ENCODE assay signal across 22 cellular contexts in genomic region chr7:107751113-107751512, GRCh38. TPM values are rescaled to one million over a fixed set of nuclear protein-coding genes. Genes with fewer than 3 reads are reported as not detected.
"Had no signal": no experiment of that assay in that cellular context is flagged by ENCODE, and none has a peak within 500 bp of the region (broad histone marks: within the 10 kb centered on the region; RNA-seq: fewer than 3 reads in every experiment).

No MANE protein-coding gene starts in this region.

- H3K27ac ChIP-seq: breast epithelium, VCaP had no signal

- H3K9me3 ChIP-seq: breast epithelium had no signal

- H3K27me3 Mint-ChIP-seq: activated CD4-positive, alpha-beta T cell treated with anti-CD3 and anti-CD28 coated beads for 36 hours; activated naive CD4-positive, alpha-beta T cell treated with anti-CD3 and anti-CD28 coated beads, Interleukin-2, amount 50 U/mL, for 24 hours; activated T-cell treated with anti-CD3 and anti-CD28 coated beads, Interleukin-2, amount 50 U/mL, for 24 hours had no signal

- H3K4me1 ChIP-seq: breast epithelium had no signal

- H3K4me3 Mint-ChIP-seq: activated CD4-positive, alpha-beta T cell treated with anti-CD3 and anti-CD28 coated beads for 36 hours; activated CD8-positive, alpha-beta T cell treated with anti-CD3 and anti-CD28 coated beads, Interleukin-2, amount 10 ng/mL, durations not matched to agents 7 days and 5 days; activated naive CD4-positive, alpha-beta T cell treated with anti-CD3 and anti-CD28 coated beads, Interleukin-2, amount 50 U/mL, for 24 hours; activated T-cell treated with anti-CD3 and anti-CD28 coated beads, Interleukin-2, amount 50 U/mL, for 24 hours; activated T-helper 1 cell treated with anti-CD3 and anti-CD28 coated beads, Interleukin-12 subunit alpha, Interleukin-12 subunit beta, Interleukin-2, Interleukin-4 antibody, amounts not matched to agents 30 ng/mL and 10 ng/mL and 1 ng/mL, durations not matched to agents 14 hours and 24 hours and 36 hours had no signal

- ATAC-seq: activated CD4-positive, alpha-beta T cell treated with anti-CD3 and anti-CD28 coated beads for 36 hours; activated CD8-positive, alpha-beta T cell treated with anti-CD3 and anti-CD28 coated beads, Interleukin-2, amount 10 ng/mL, durations not matched to agents 7 days and 5 days had no signal

- DNase-seq: activated CD4-positive, alpha-beta T cell treated with anti-CD3 and anti-CD28 coated beads for 36 hours; activated CD4-positive, alpha-beta T cell treated with anti-CD3 and anti-CD28 coated beads, Interleukin-2, amount 50 U/mL, for 1 hour; activated CD8-positive, alpha-beta T cell treated with anti-CD3 and anti-CD28 coated beads, Interleukin-2, amount 10 ng/mL, durations not matched to agents 7 days and 5 days; activated effector memory CD4-positive, alpha-beta T cell treated with Interleukin-2 at 50 U/mL for 16 hours; activated naive CD4-positive, alpha-beta T cell; activated T-cell treated with anti-CD3 and anti-CD28 coated beads, Interleukin-2, amount 50 U/mL, for 24 hours; aorta; caudate nucleus; MM.1S; NCI-H1105; NCI-H1436; NCI-H1694 treated with DMSO at 0.1 percent for 48 hours; NCI-H2029 treated with DMSO at 0.1 percent for 48 hours; NCI-H446; NCI-H524; SHP77; T-helper 2 cell; T1000 had no signal

- H3K36me3 ChIP-seq: breast epithelium had no signal

- H3K4me3 ChIP-seq: breast epithelium had no signal

- H3K9me3 Mint-ChIP-seq: activated naive CD4-positive, alpha-beta T cell treated with anti-CD3 and anti-CD28 coated beads, Interleukin-2, amount 50 U/mL, for 24 hours; activated T-cell treated with anti-CD3 and anti-CD28 coated beads, Interleukin-2, amount 50 U/mL, for 24 hours; activated T-helper 1 cell treated with anti-CD3 and anti-CD28 coated beads, Interleukin-12 subunit alpha, Interleukin-12 subunit beta, Interleukin-2, Interleukin-4 antibody, amounts not matched to agents 30 ng/mL and 10 ng/mL and 1 ng/mL, durations not matched to agents 14 hours and 24 hours and 36 hours had no signal

- H3K27ac Mint-ChIP-seq: activated CD4-positive, alpha-beta T cell treated with anti-CD3 and anti-CD28 coated beads for 36 hours; activated CD8-positive, alpha-beta T cell treated with anti-CD3 and anti-CD28 coated beads, Interleukin-2, amount 10 ng/mL, durations not matched to agents 7 days and 5 days; activated T-helper 1 cell treated with anti-CD3 and anti-CD28 coated beads, Interleukin-12 subunit alpha, Interleukin-12 subunit beta, Interleukin-2, Interleukin-4 antibody, amounts not matched to agents 30 ng/mL and 10 ng/mL and 1 ng/mL, durations not matched to agents 14 hours and 24 hours and 36 hours had no signal

- H3K27me3 ChIP-seq: breast epithelium had no signal

RNA-seq across cellular contexts. Expression of gene SLC26A3, which starts 51.9 kb away (rescaled TPM):
- total RNA-seq: activated CD4-positive, alpha-beta T cell treated with anti-CD3 and anti-CD28 coated beads for 36 hours; activated CD8-positive, alpha-beta T cell treated with anti-CD3 and anti-CD28 coated beads, Interleukin-2, amount 10 ng/mL, durations not matched to agents 7 days and 5 days; activated T-helper 1 cell treated with anti-CD3 and anti-CD28 coated beads, Interleukin-12 subunit alpha, Interleukin-12 subunit beta, Interleukin-2, Interleukin-4 antibody, amounts not matched to agents 30 ng/mL and 10 ng/mL and 1 ng/mL, durations not matched to agents 14 hours and 24 hours and 36 hours; aorta had no signal
